14 cellular contexts compared by ENCODE assay signal in genomic region chr5:167819406-167819805, GRCh38.
A peak's percentile ranks its signal among the peaks of the same experiment; 100 is the strongest.
DNase-seq lines count a peak whose midpoint lies in the region; ATAC-seq and TF ChIP-seq lines count a peak whose summit lies in the region.
"Had no signal": no experiment of that assay in that cellular context is flagged by ENCODE, and none has a peak within 500 bp of the region (broad histone marks: within the 10 kb centered on the region; RNA-seq: fewer than 3 reads in every experiment).

No MANE protein-coding gene starts in this region.

- no peak overlapping the region for H3K27ac Mint-ChIP-seq in Caco-2 (ENCODE audit: unreplicated experiment)
- H3K27ac Mint-ChIP-seq: CD14-positive monocyte had no signal

- peaks cover 47% of the 10 kb centered on the region for H3K4me1 ChIP-seq in mammary epithelial cell (ENCODE audit: insufficient read depth, low read length)
- no peaks in the 10 kb centered on the region for H3K4me1 ChIP-seq in Caco-2

- H3K9me3 ChIP-seq in mammary epithelial cell (replicated peaks; ENCODE audit: insufficient read depth, low read length): no peaks in the 10 kb centered on the region
- H3K9me3 ChIP-seq in Caco-2: 0 out of 2 replicates have a peak, but pooled peaks cover 3% of the 10 kb centered on the region
- H3K9me3 ChIP-seq: thoracic aorta had no signal

- no peaks in the 10 kb centered on the region for H3K27me3 ChIP-seq in mammary epithelial cell (ENCODE audit: insufficient read depth, low read length)
- H3K27me3 ChIP-seq in Caco-2 (replicated peaks; ENCODE audit: control insufficient read depth, insufficient read depth, low read length): no peaks in the 10 kb centered on the region

- WGBS in mammary epithelial cell (ENCODE audit: low coverage, missing lambda C conversion rate): 48% methylated on average over 3 of the region's 3 CpGs

- intact Hi-C loops in mammary epithelial cell (cut with micrococcal nuclease) (loop anchor here (5.0 kb wide), 2 partner anchors 198 to 237 kb away; no protein-coding TSS in a partner anchor), Caco-2 (cut with micrococcal nuclease; ENCODE audit: unreplicated experiment) (no loop called here)

- H3K36me3 ChIP-seq in mammary epithelial cell (ENCODE audit: insufficient read depth, low read length) (no peaks in the 10 kb centered on the region), Caco-2 (ENCODE audit: control insufficient read depth, insufficient read depth, low read length) (no peaks in the 10 kb centered on the region)
- H3K36me3 ChIP-seq: thoracic aorta had no signal

- in situ Hi-C loops in mammary epithelial cell (cut with MboI; ENCODE audit: low sequenced_read_pairs in 2 of 2): loop anchor here in 1 of 2 donors (5.0 to 10.0 kb wide), 2 partner anchors 57 to 85 kb away; no protein-coding TSS in a partner anchor

- H3K9me3 Mint-ChIP-seq in Caco-2 (ENCODE audit: unreplicated experiment): no peaks in the 10 kb centered on the region

- H2AFZ ChIP-seq in mammary epithelial cell (ENCODE audit: low read depth, low read length): peak overlapping the region; percentile 66

- POLR2A ChIA-PET in Caco-2 (lab: Charles Lee): no interaction called here

- TF ChIP-seq CTCF in mammary epithelial cell (conservative IDR thresholded peaks at IDR 0.05 in 1 of 2, IDR thresholded peaks at IDR 0.05 in 1 of 2; ENCODE audit: extremely low read depth in 1 of 2, insufficient read depth in 1 of 2, low read depth in 1 of 2, low read length in 2 of 2): no peak
- no peak for TF ChIP-seq CTCF in Caco-2 (IDR thresholded peaks at IDR 0.05; ENCODE audit: insufficient read depth in 1 of 2, low read depth in 1 of 2, low read length in 1 of 2, severe bottlenecking in 1 of 2, unreplicated experiment in 1 of 2)

- H3K4me3 ChIP-seq in mammary epithelial cell (replicated peaks in 1 of 3; ENCODE audit: insufficient read depth in 1 of 3, low read depth in 2 of 3, low read length in 3 of 3): no peak overlapping the region
- no peak overlapping the region for H3K4me3 ChIP-seq in Caco-2 (ENCODE audit: low read depth, low read length)
- H3K4me3 ChIP-seq: thoracic aorta had no signal

- dilution Hi-C loops in mammary epithelial cell (cut with HindIII; ENCODE audit: low sequenced_read_pairs): no loop called here

- no peaks in the 10 kb centered on the region for H4K20me1 ChIP-seq in mammary epithelial cell (ENCODE audit: insufficient read depth, low read length)

- H3K27me3 Mint-ChIP-seq in Caco-2 (ENCODE audit: insufficient read depth, unreplicated experiment): no peaks in the 10 kb centered on the region

- no peaks in the 10 kb centered on the region for H3K36me3 Mint-ChIP-seq in Caco-2 (ENCODE audit: insufficient read depth, unreplicated experiment)
- H3K36me3 Mint-ChIP-seq: CD14-positive monocyte had no signal

- no TSS peak for BruUV-seq in mammary epithelial cell (replicated peaks; lab: Mats Ljungman, UMichigan)
- no TSS peak for BruUV-seq in Caco-2 (replicated peaks; lab: Mats Ljungman, UMichigan)

- H3K4me2 ChIP-seq in mammary epithelial cell (ENCODE audit: insufficient read depth, low read depth, low read length): peak overlapping the region; percentile 82

- peak; percentile 53 for DNase-seq in mammary epithelial cell
- no peak for DNase-seq in occipital lobe (lab: John Stamatoyannopoulos, UW)
- DNase-seq in nucleus accumbens (lab: John Stamatoyannopoulos, UW): no peak
- DNase-seq in amniotic stem cell (lab: John Stamatoyannopoulos, UW): no peak
- no peak for DNase-seq in Caco-2
- DNase-seq: left cardiac atrium; NCI-H1092; stimulated activated CD4-positive, alpha-beta T cell treated with anti-CD3 and anti-CD28 coated beads, Interleukin-4, amount 100 ng/mL, for 24 hours had no signal

- ATAC-seq in GM18520 (IDR thresholded peaks at IDR 0.05; ENCODE audit: unreplicated experiment) (peak; percentile 99), GM21447 (IDR thresholded peaks at IDR 0.05; ENCODE audit: unreplicated experiment) (peak; percentile 97), HG03060 (IDR thresholded peaks at IDR 0.05; ENCODE audit: low read depth, unreplicated experiment) (peak; percentile 92)
- ATAC-seq: left cardiac atrium, Panc1 had no signal

- CTCF ChIA-PET in mammary epithelial cell (lab: Charles Lee; ENCODE audit: low non-redundant PET) (no interaction called here), Caco-2 (lab: Charles Lee) (no interaction called here)

- no peak overlapping the region for H3K9ac ChIP-seq in mammary epithelial cell (ENCODE audit: insufficient read depth, low read length)

- no peak overlapping the region for H3K4me3 Mint-ChIP-seq in Caco-2 (ENCODE audit: unreplicated experiment)
- H3K4me3 Mint-ChIP-seq: CD14-positive monocyte had no signal

- peak overlapping the region; percentile 87 for H3K27ac ChIP-seq in mammary epithelial cell (ENCODE audit: insufficient read depth, low read depth, low read length)
- H3K27ac ChIP-seq: thoracic aorta had no signal

- H3K4me1 Mint-ChIP-seq in Caco-2 (ENCODE audit: low read depth, unreplicated experiment): peaks cover 9% of the 10 kb centered on the region

- peaks cover 39% of the 10 kb centered on the region for H3K79me2 ChIP-seq in mammary epithelial cell (ENCODE audit: insufficient read depth, low read length)
